In the genomic region with DNA sequence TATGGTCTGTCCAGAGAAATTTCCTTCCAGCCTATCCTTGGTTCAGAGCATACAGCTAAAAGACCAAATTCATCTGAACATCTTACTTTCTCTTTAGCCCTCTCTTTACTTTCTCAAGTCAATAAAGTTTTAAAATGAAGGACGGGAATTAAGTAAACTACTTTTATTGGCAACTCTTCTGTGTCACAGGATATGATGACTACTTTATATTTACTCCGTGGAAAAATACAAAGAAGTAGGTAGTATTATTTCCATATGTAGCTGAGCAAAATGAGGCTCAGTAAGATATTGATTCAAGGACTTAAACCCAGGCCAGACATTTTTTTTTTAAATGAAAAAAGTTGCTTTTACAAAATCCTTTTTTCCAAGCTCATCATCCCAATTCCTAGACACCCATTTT, we compare ENCODE assay signal across 20 cellular contexts.
A peak's percentile ranks its signal among the peaks of the same experiment; 100 is the strongest.
DNase-seq lines count a peak whose midpoint lies in the region; ATAC-seq, FAIRE-seq and TF ChIP-seq lines count a peak whose summit lies in the region.
"Had no signal": no experiment of that assay in that cellular context is flagged by ENCODE, and none has a peak within 500 bp of the region (broad histone marks: within the 10 kb centered on the region; RNA-seq: fewer than 3 reads in every experiment).

No MANE protein-coding gene starts in this region.

- H3K9ac ChIP-seq in IMR-90 (ENCODE audit: low read depth, low read length) (no peak overlapping the region), endothelial cell of umbilical vein (replicated peaks; ENCODE audit: extremely low read depth, insufficient read depth, low read length) (no peak overlapping the region)

- FAIRE-seq in endothelial cell of umbilical vein (lab: Jason Lieb, UNC) = no peak
- FAIRE-seq: GM19239 had no signal

- no peak overlapping the region for H2BK120ac ChIP-seq in IMR-90 (ENCODE audit: low read depth, low read length)

- BruUV-seq in IMR-90 (replicated peaks; lab: Mats Ljungman, UMichigan) = no TSS peak
- no TSS peak for BruUV-seq in endothelial cell of umbilical vein (replicated peaks; lab: Mats Ljungman, UMichigan)

- H3K27me3 ChIP-seq in IMR-90 (ENCODE audit: control insufficient read depth, insufficient read depth, low read length) = no peaks in the 10 kb centered on the region
- no peaks in the 10 kb centered on the region for H3K27me3 ChIP-seq in endothelial cell of umbilical vein (ENCODE audit: control insufficient read depth in 2 of 2, insufficient read depth in 2 of 2, low read length in 2 of 2)
- no peaks in the 10 kb centered on the region for H3K27me3 ChIP-seq in osteoblast (ENCODE audit: insufficient read depth, low read length)
- no peaks in the 10 kb centered on the region for H3K27me3 ChIP-seq in left lung
- H3K27me3 ChIP-seq: BE2C had no signal

- H2BK20ac ChIP-seq in IMR-90 (ENCODE audit: low read depth, low read length) = no peak overlapping the region

- CTCF ChIA-PET in IMR-90 (lab: Yijun Ruan, JAX) (interaction anchor here (0.7 kb wide), 1 partner anchor 21 kb away, joined by 3 read pairs; no protein-coding TSS in a partner anchor), endothelial cell of umbilical vein (lab: Charles Lee) (interaction anchor here (0.5 to 1.3 kb wide), 3 partner anchors 16 to 396 kb away, joined by 3 to 5 read pairs (median 4); no protein-coding TSS in a partner anchor)

- TF ChIP-seq CTCF in IMR-90 (conservative IDR thresholded peaks at IDR 0.05; ENCODE audit: low read depth, low read length) (no peak), endothelial cell of umbilical vein (IDR thresholded peaks at IDR 0.05; ENCODE audit: extremely low read depth in 1 of 2, insufficient read depth in 1 of 2, low read depth in 1 of 2, low read length in 2 of 2) (no peak), osteoblast (IDR thresholded peaks at IDR 0.05; ENCODE audit: extremely low read depth, low read depth, low read length) (no peak), left lung (IDR thresholded peaks at IDR 0.05) (no peak)

- H3K14ac ChIP-seq in IMR-90 (replicated peaks; ENCODE audit: low read depth, low read length) = peak overlapping the region; percentile 52; the same call in 1 of the 2 replicates

- H2AFZ ChIP-seq in IMR-90 (replicated peaks; ENCODE audit: low read length, poor library complexity) (no peak overlapping the region), endothelial cell of umbilical vein (ENCODE audit: low read depth, low read length) (peak overlapping the region; percentile 56), osteoblast (ENCODE audit: low read length) (peak overlapping the region; percentile 73)

- H2AK5ac ChIP-seq in IMR-90 (ENCODE audit: low read depth, low read length) = no peak overlapping the region

- TF ChIP-seq POLR2A in IMR-90 (IDR thresholded peaks at IDR 0.05; ENCODE audit: low read depth, low read length) = no peak
- TF ChIP-seq POLR2A in endothelial cell of umbilical vein (IDR thresholded peaks at IDR 0.05; ENCODE audit: low read depth, low read length) = no peak

- H3K4me3 ChIP-seq in IMR-90 (ENCODE audit: insufficient read depth, low read depth, low read length) = no peak overlapping the region
- H3K4me3 ChIP-seq in endothelial cell of umbilical vein (replicated peaks in 1 of 3; ENCODE audit: insufficient read depth in 1 of 3, low read depth in 1 of 3, low read length in 3 of 3) = no peak overlapping the region
- no peak overlapping the region for H3K4me3 ChIP-seq in osteoblast (ENCODE audit: insufficient read depth, low read length)
- H3K4me3 ChIP-seq in left lung = no peak overlapping the region
- H3K4me3 ChIP-seq: HAP-1 had no signal

- no peak overlapping the region for H2BK5ac ChIP-seq in IMR-90 (ENCODE audit: low read depth, low read length, poor library complexity, severe bottlenecking)

- H4K91ac ChIP-seq in IMR-90 (ENCODE audit: insufficient read depth, low read depth, low read length) = no peak overlapping the region

- H2BK15ac ChIP-seq in IMR-90 (ENCODE audit: low read depth, low read length) = peak overlapping the region; percentile 24; the same call in 1 of the 3 replicates

- H4K8ac ChIP-seq in IMR-90 (ENCODE audit: low read depth in 2 of 2, low read length in 2 of 2) = no peak overlapping the region

- H4K20me1 ChIP-seq in IMR-90 (ENCODE audit: insufficient read depth, low read length) = no peaks in the 10 kb centered on the region
- no peaks in the 10 kb centered on the region for H4K20me1 ChIP-seq in endothelial cell of umbilical vein (replicated peaks; ENCODE audit: control insufficient read depth, extremely low read depth, insufficient read depth, low read length)
- no peaks in the 10 kb centered on the region for H4K20me1 ChIP-seq in osteoblast (ENCODE audit: insufficient read depth, low read length)

- H3K27ac ChIP-seq in IMR-90 (ENCODE audit: insufficient read depth, low read length) (no peak overlapping the region), endothelial cell of umbilical vein (ENCODE audit: insufficient read depth, low read depth, low read length) (no peak overlapping the region), osteoblast (ENCODE audit: low read depth, low read length) (no peak overlapping the region), left lung (no peak overlapping the region)

- H3K79me1 ChIP-seq in IMR-90 (ENCODE audit: low read depth in 1 of 2, low read length in 2 of 2) = no peaks in the 10 kb centered on the region

- peak overlapping the region; percentile 45; the same call in 1 of the 2 replicates for H3K23ac ChIP-seq in IMR-90 (ENCODE audit: low read depth, low read length)

- no CpG with 5 or more reads among the region's 2 CpGs for WGBS in IMR-90 (ENCODE audit: extremely low coverage in 2 of 2, insufficient read length in 1 of 2), 2 experiments

- H3K18ac ChIP-seq in IMR-90 (ENCODE audit: low read depth, low read length) = no peak overlapping the region

- H3K4me1 ChIP-seq in IMR-90 (ENCODE audit: control insufficient read depth, insufficient read depth, low read length) (peaks cover 2% of the 10 kb centered on the region; the same call in 1 of the 2 replicates), endothelial cell of umbilical vein (ENCODE audit: control insufficient read depth, extremely low read depth, insufficient read depth, low read length) (peaks cover 2% of the 10 kb centered on the region), osteoblast (ENCODE audit: insufficient read depth, low read length) (no peaks in the 10 kb centered on the region), left lung (no peaks in the 10 kb centered on the region)
- H3K4me1 ChIP-seq: HAP-1 had no signal

- POLR2A ChIA-PET in IMR-90 (lab: Charles Lee; ENCODE audit: unreplicated experiment) = no interaction called here
- POLR2A ChIA-PET in endothelial cell of umbilical vein (lab: Charles Lee) = no interaction called here

- intact Hi-C loops in IMR-90 (cut with micrococcal nuclease) (no loop called here), endothelial cell of umbilical vein (cut with micrococcal nuclease) (no loop called here), left lung (cut with DNase I) (no loop called here)

- H2AK9ac ChIP-seq in IMR-90 (replicated peaks; ENCODE audit: low read depth, low read length, poor library complexity) = no peak overlapping the region

- H4K5ac ChIP-seq in IMR-90 (ENCODE audit: low read depth, low read length) = no peak overlapping the region

- no peaks in the 10 kb centered on the region for H3K9me3 ChIP-seq in IMR-90 (ENCODE audit: control insufficient read depth, insufficient read depth, low read length)
- no peaks in the 10 kb centered on the region for H3K9me3 ChIP-seq in endothelial cell of umbilical vein (replicated peaks; ENCODE audit: control insufficient read depth, insufficient read depth, low read length)
- H3K9me3 ChIP-seq in osteoblast (ENCODE audit: low read depth, low read length) = no peaks in the 10 kb centered on the region
- H3K9me3 ChIP-seq in left lung = no peaks in the 10 kb centered on the region
- H3K9me3 ChIP-seq: BE2C, HAP-1 had no signal

- ATAC-seq in IMR-90 (ENCODE audit: low read depth) = no peak
- no peak for ATAC-seq in left lung

- H3K36me3 ChIP-seq in IMR-90 (ENCODE audit: control insufficient read depth, insufficient read depth, low read length) (no peaks in the 10 kb centered on the region), endothelial cell of umbilical vein (ENCODE audit: control insufficient read depth in 2 of 2, extremely low read depth in 1 of 2, insufficient read depth in 2 of 2, low read length in 2 of 2) (no peaks in the 10 kb centered on the region), osteoblast (ENCODE audit: insufficient read depth, low read length) (no peaks in the 10 kb centered on the region), left lung (no peaks in the 10 kb centered on the region)
- H3K36me3 ChIP-seq: BE2C, HAP-1 had no signal

- H3K4ac ChIP-seq in IMR-90 (ENCODE audit: low read depth, low read length) = no peak overlapping the region

- no peaks in the 10 kb centered on the region for H3K79me2 ChIP-seq in endothelial cell of umbilical vein (ENCODE audit: control insufficient read depth, insufficient read depth, low read length)
- H3K79me2 ChIP-seq in osteoblast (ENCODE audit: insufficient read depth, low read length) = no peaks in the 10 kb centered on the region

- H3K9me1 ChIP-seq in IMR-90 (ENCODE audit: insufficient read depth, low read length) = 0 out of 2 replicates have a peak, but pooled peaks cover 2% of the 10 kb centered on the region
- H3K9me1 ChIP-seq in endothelial cell of umbilical vein (replicated peaks; ENCODE audit: control insufficient read depth, extremely low read depth, insufficient read depth, low read length) = no peaks in the 10 kb centered on the region

- TF ChIP-seq RAD21 in IMR-90 (IDR thresholded peaks at IDR 0.05; ENCODE audit: low read length) = no peak

- no peak overlapping the region for H3K56ac ChIP-seq in IMR-90 (ENCODE audit: extremely low read depth, insufficient read depth, low read length)

- peak; percentile 30 for DNase-seq in ELR (ENCODE audit: low read depth)
- no peak for DNase-seq in IMR-90
- DNase-seq in endothelial cell of umbilical vein (ENCODE audit: low read depth, low spot score) = no peak
- no peak for DNase-seq in osteoblast (ENCODE audit: insufficient read length, low spot score, missing footprints)
- DNase-seq in middle frontal gyrus (ENCODE audit: extremely low spot score, low spot score) = no peak
- DNase-seq in left lung = no peak
- DNase-seq in inferior parietal cortex (ENCODE audit: extremely low spot score) = no peak
- DNase-seq: ACHN; BE2C; C1 segment of cervical spinal cord; CD4-positive, CD25-positive, alpha-beta regulatory T cell; CD8-positive, alpha-beta memory T cell; COR-L47; DMS 273 treated with DMSO at 0.1 percent for 48 hours; DMS53; DND-41; EL; GDM1 had no signal

- in situ Hi-C loops in IMR-90 (cut with MboI; ENCODE audit: low sequenced_read_pairs) = no loop called here

- H3K4me2 ChIP-seq in IMR-90 (ENCODE audit: low read depth, low read length) (no peak overlapping the region), endothelial cell of umbilical vein (ENCODE audit: insufficient read depth, low read length) (no peak overlapping the region), osteoblast (ENCODE audit: insufficient read depth, low read length) (no peak overlapping the region)

- dilution Hi-C loops in IMR-90 (cut with HindIII; ENCODE audit: low sequenced_read_pairs, unreplicated experiment) (no loop called here), endothelial cell of umbilical vein (cut with MboI; ENCODE audit: extremely low pct_ligation_motif_present, low sequenced_read_pairs) (no loop called here)

TF ChIP-seq in endothelial cell of umbilical vein, 7 proteins besides CTCF, POLR2A, EP300 and RAD21 (continues in another document):
- TF ChIP-seq JUN (IDR thresholded peaks at IDR 0.05; ENCODE audit: borderline replicate concordance, insufficient read depth, insufficient read length, low read depth) = no peak
